In the genomic region with DNA sequence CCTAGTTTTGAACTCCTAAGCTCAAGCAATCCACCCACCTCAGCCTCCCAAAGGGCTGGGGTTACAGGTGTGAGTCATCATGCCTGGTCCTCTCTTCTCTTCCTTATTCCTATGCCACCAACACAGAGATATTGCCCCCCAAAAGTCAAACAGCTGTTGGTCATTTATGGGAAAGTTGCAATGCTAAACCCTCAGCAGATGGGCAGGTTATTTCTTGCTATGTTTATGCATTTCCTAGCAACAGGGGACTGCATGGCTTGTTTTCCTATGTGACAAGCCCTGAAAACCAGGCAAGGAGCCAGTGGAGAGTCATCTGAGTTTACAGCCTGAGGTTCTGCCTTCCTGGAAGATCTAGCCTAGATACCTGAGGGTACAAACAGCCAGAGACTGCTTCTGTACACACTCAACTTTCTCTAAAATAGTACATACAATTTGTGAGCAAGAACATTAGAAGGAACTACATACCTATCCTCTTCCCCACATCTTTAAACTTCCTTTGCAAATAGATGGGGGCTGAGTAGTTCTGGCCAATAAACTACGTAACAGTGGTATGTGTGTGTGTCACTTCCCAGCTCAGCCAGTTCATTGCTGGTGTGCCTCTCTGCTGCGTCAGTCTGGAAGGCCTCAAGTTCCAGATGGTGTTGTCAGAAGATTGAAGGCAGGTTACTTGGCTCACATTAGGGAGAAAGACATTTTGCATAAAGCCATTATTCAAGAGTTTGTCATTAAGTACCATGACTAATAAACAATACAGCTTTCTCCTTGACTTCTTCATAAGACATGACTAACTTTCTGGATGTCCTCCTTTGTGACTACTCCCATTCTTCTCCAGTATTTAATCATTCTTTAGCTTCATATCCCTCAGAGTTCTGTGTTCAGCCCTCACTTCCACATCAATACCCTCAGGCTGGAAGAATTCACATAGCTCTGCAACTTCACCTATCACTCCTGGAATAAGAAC, we compare ENCODE assay signal across 1 cellular context.
A peak's percentile ranks its signal among the peaks of the same experiment; 100 is the strongest.
TF ChIP-seq lines count a peak whose summit lies in the region.

No MANE protein-coding gene starts in this region.

TF ChIP-seq in HCT116, 20 proteins besides CTCF, POLR2A, EP300 and RAD21 (continued from another document):
- TF ChIP-seq FOSL1 (IDR thresholded peaks at IDR 0.05; ENCODE audit: low read depth) (peak; percentile 81), EZH2phosphoT487 (IDR thresholded peaks at IDR 0.05; ENCODE audit: borderline replicate concordance) (no peak)
- TF ChIP-seq, protein P1, sequence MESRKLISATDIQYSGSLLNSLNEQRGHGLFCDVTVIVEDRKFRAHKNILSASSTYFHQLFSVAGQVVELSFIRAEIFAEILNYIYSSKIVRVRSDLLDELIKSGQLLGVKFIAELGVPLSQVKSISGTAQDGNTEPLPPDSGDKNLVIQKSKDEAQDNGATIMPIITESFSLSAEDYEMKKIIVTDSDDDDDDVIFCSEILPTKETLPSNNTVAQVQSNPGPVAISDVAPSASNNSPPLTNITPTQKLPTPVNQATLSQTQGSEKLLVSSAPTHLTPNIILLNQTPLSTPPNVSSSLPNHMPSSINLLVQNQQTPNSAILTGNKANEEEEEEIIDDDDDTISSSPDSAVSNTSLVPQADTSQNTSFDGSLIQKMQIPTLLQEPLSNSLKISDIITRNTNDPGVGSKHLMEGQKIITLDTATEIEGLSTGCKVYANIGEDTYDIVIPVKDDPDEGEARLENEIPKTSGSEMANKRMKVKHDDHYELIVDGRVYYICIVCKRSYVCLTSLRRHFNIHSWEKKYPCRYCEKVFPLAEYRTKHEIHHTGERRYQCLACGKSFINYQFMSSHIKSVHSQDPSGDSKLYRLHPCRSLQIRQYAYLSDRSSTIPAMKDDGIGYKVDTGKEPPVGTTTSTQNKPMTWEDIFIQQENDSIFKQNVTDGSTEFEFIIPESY (IDR thresholded peaks at IDR 0.05; ENCODE audit: extremely low read depth, insufficient replicate concordance, low read length), result no peak
TF ChIP-seq in HCT116: peak in this region for 10.
